30 cellular contexts compared by ENCODE assay signal in genomic region chr4:152064753-152065152, GRCh38.
DNase-seq lines count a peak whose midpoint lies in the region; ATAC-seq, FAIRE-seq and TF ChIP-seq lines count a peak whose summit lies in the region.
"Had no signal": no experiment of that assay in that cellular context is flagged by ENCODE, and none has a peak within 500 bp of the region (broad histone marks: within the 10 kb centered on the region; RNA-seq: fewer than 3 reads in every experiment).

No MANE protein-coding gene starts in this region.

- POLR2A ChIA-PET in K562 (lab: Yijun Ruan, JAX) = no interaction called here

- in situ Hi-C loops in K562 (cut with MboI) = no loop called here

- H3K36me3 ChIP-seq in K562 (ENCODE audit: control insufficient read depth, insufficient read depth, low read length) = no peaks in the 10 kb centered on the region
- H3K36me3 ChIP-seq in ovary = no peaks in the 10 kb centered on the region
- H3K36me3 ChIP-seq: ascending aorta, pancreas, right lobe of liver, upper lobe of left lung had no signal

- no peak for TF ChIP-seq RAD21 in K562 (CRISPR knock-in tag; conservative IDR thresholded peaks at IDR 0.05 in 1 of 2, IDR thresholded peaks at IDR 0.05 in 1 of 2)

- H3K9me3 ChIP-seq in K562 (replicated peaks; ENCODE audit: control insufficient read depth, insufficient read depth, low read depth, low read length) = no peaks in the 10 kb centered on the region
- no peaks in the 10 kb centered on the region for H3K9me3 ChIP-seq in ovary
- H3K9me3 ChIP-seq: ascending aorta, pancreas, right lobe of liver, upper lobe of left lung had no signal

- H3K9me3 Mint-ChIP-seq in type B pancreatic cell = no peaks in the 10 kb centered on the region
- H3K9me3 Mint-ChIP-seq: CD8-positive, alpha-beta T cell had no signal

- no peaks in the 10 kb centered on the region for H3K36me3 Mint-ChIP-seq in type B pancreatic cell
- H3K36me3 Mint-ChIP-seq: activated naive CD8-positive, alpha-beta T cell; CD8-positive, alpha-beta T cell; stimulated activated effector memory CD8-positive, alpha-beta T cell treated with anti-CD3 and anti-CD28 coated beads, Interleukin-12 subunit alpha, Interleukin-12 subunit beta, amount 100 ng/mL, for 72 hours had no signal

- peaks cover 15% of the 10 kb centered on the region for H3K4me1 Mint-ChIP-seq in type B pancreatic cell (ENCODE audit: unreplicated experiment)

- DNase-seq in NCI-H82 treated with DMSO at 0.1 percent for 48 hours (lab: John Stamatoyannopoulos, UW; ENCODE audit: unreplicated experiment) (peak; percentile 32), NCI-H82 (lab: John Stamatoyannopoulos, UW) (no peak), K562 (ENCODE audit: extremely low read depth in 1 of 4, low spot score in 3 of 4) (no peak), kidney glomerular epithelial cell (lab: John Stamatoyannopoulos, UW) (peak; percentile 84), type B pancreatic cell (ENCODE audit: extremely low spot score, unreplicated experiment) (no peak), ovary (no peak), NCI-H1694 treated with DMSO at 0.1 percent for 48 hours (lab: John Stamatoyannopoulos, UW) (no peak)
- DNase-seq: activated CD4-positive, alpha-beta T cell treated with anti-CD3 and anti-CD28 coated beads for 1 hour; activated CD8-positive, alpha-beta T cell treated with anti-CD3 and anti-CD28 coated beads, Interleukin-2, amount 10 ng/mL, durations not matched to agents 7 days and 5 days; CD8-positive, alpha-beta T cell; DMS53; effector CD4-positive, alpha-beta T cell; NCI-H1048; NCI-H187 treated with DMSO at 0.1 percent for 48 hours; pancreas; right lobe of liver; RPMI8226; stimulated activated CD4-positive, alpha-beta T cell treated with anti-CD3 and anti-CD28 coated beads, Interleukin-4, amount 100 ng/mL, for 24 hours; upper lobe of left lung had no signal

- H3K4me1 ChIP-seq in K562 (replicated peaks in 1 of 2; ENCODE audit: control insufficient read depth in 2 of 2, insufficient read depth in 2 of 2, low read length in 2 of 2) (no peaks in the 10 kb centered on the region), ovary (ENCODE audit: insufficient read depth) (no peaks in the 10 kb centered on the region)
- H3K4me1 ChIP-seq: ascending aorta, pancreas, right lobe of liver, upper lobe of left lung had no signal

- H3K4me3 Mint-ChIP-seq in type B pancreatic cell = no peak overlapping the region
- H3K4me3 Mint-ChIP-seq: activated CD8-positive, alpha-beta T cell treated with anti-CD3 and anti-CD28 coated beads, Interleukin-2, amount 10 ng/mL, durations not matched to agents 7 days and 5 days; activated naive CD8-positive, alpha-beta T cell; CD8-positive, alpha-beta T cell; stimulated activated effector memory CD8-positive, alpha-beta T cell treated with anti-CD3 and anti-CD28 coated beads, Interleukin-12 subunit alpha, Interleukin-12 subunit beta, amount 100 ng/mL, for 72 hours; T-helper 1 cell treated with Interleukin-12 subunit alpha and Interleukin-12 subunit beta and Interleukin-4 antibody, amounts not matched to agents 30 μg/mL and 1 μg/mL, for 36 hours had no signal

- FAIRE-seq in K562 (lab: Jason Lieb, UNC) = no peak
- FAIRE-seq: G401.6, HepG2, pancreas had no signal

- TF ChIP-seq EP300 in K562 (IDR thresholded peaks at IDR 0.05; ENCODE audit: low read length) (no peak), ovary (IDR thresholded peaks at IDR 0.05) (no peak)

- H3K27ac Mint-ChIP-seq in type B pancreatic cell = peak overlapping the region; percentile 9
- H3K27ac Mint-ChIP-seq: activated CD8-positive, alpha-beta T cell treated with anti-CD3 and anti-CD28 coated beads, Interleukin-2, amount 10 ng/mL, durations not matched to agents 7 days and 5 days; activated naive CD8-positive, alpha-beta T cell; CD8-positive, alpha-beta T cell; stimulated activated effector memory CD8-positive, alpha-beta T cell treated with anti-CD3 and anti-CD28 coated beads, Interleukin-12 subunit alpha, Interleukin-12 subunit beta, amount 100 ng/mL, for 72 hours; T-helper 1 cell treated with Interleukin-12 subunit alpha and Interleukin-12 subunit beta and Interleukin-4 antibody, amounts not matched to agents 30 μg/mL and 1 μg/mL, for 36 hours had no signal

- intact Hi-C loops in K562 (cut with micrococcal nuclease) (no loop called here), ovary (cut with DNase I) (no loop called here)

- H3K9ac ChIP-seq in K562 (ENCODE audit: insufficient read depth in 1 of 2, low read depth in 2 of 2, low read length in 2 of 2) = no peak overlapping the region

- no peaks in the 10 kb centered on the region for H3K79me2 ChIP-seq in K562 (ENCODE audit: control insufficient read depth, insufficient read depth, low read length)

- ATAC-seq in K562 = no peak
- no peak for ATAC-seq in HG03196 (IDR thresholded peaks at IDR 0.05; ENCODE audit: unreplicated experiment)
- ATAC-seq: activated CD8-positive, alpha-beta T cell treated with anti-CD3 and anti-CD28 coated beads, Interleukin-2, amount 10 ng/mL, durations not matched to agents 7 days and 5 days; CD8-positive, alpha-beta T cell; HepG2; right lobe of liver had no signal

- no TSS peak for BruUV-seq in K562 (replicated peaks; lab: Mats Ljungman, UMichigan)

- no peak overlapping the region for H3K4me2 ChIP-seq in K562 (ENCODE audit: insufficient read depth, low read length)

- H3K27ac ChIP-seq in K562 (ENCODE audit: extremely low read depth, low read depth, low read length) = no peak overlapping the region
- H3K27ac ChIP-seq in ovary = no peak overlapping the region
- H3K27ac ChIP-seq: 22Rv1, ascending aorta, epithelial cell of prostate, pancreas, right lobe of liver, SK-N-MC, upper lobe of left lung had no signal

- H3K4me3 ChIP-seq in K562 (no peak overlapping the region), ovary (no peak overlapping the region)
- H3K4me3 ChIP-seq: ascending aorta, lung, pancreas, right lobe of liver, SK-N-MC, upper lobe of left lung had no signal

- 0% methylated on average over 1 of the region's 1 CpG for WGBS in K562 (ENCODE audit: insufficient coverage, low coverage, missing lambda C conversion rate)
- 36 to 66% (median 38%) methylated on average over 1 of the region's 1 CpG for WGBS in ovary, 3 donors

- TF ChIP-seq POLR2A in K562 (conservative IDR thresholded peaks at IDR 0.05) (no peak), ovary (IDR thresholded peaks at IDR 0.05) (no peak)

- peaks cover 7% of the 10 kb centered on the region for H3K27me3 Mint-ChIP-seq in type B pancreatic cell
- H3K27me3 Mint-ChIP-seq: activated naive CD8-positive, alpha-beta T cell had no signal

- peaks cover 0 to 4% of the 10 kb centered on the region in 2 experiments; a peak in 2 of 5 replicates for H3K27me3 ChIP-seq in K562 (ENCODE audit: control insufficient read depth in 2 of 2, insufficient read depth in 2 of 2, low read length in 2 of 2)
- H3K27me3 ChIP-seq in ovary = no peaks in the 10 kb centered on the region
- H3K27me3 ChIP-seq: ascending aorta, pancreas, right lobe of liver, upper lobe of left lung had no signal

- CTCF ChIA-PET in K562 (lab: Yijun Ruan, JAX; ENCODE audit: low intra/inter-chr PET ratio) = no interaction called here

- H2AFZ ChIP-seq in K562 (ENCODE audit: low read depth, low read length) = no peak overlapping the region

- no peaks in the 10 kb centered on the region for H3K9me1 ChIP-seq in K562 (ENCODE audit: control insufficient read depth, insufficient read depth, low read length)

- TF ChIP-seq CTCF in K562 (IDR thresholded peaks at IDR 0.05 in 2 of 3, conservative IDR thresholded peaks at IDR 0.05 in 1 of 3; ENCODE audit: insufficient read depth in 2 of 3, low read depth in 1 of 3, low read length in 3 of 3) = no peak
- TF ChIP-seq CTCF in type B pancreatic cell (conservative IDR thresholded peaks at IDR 0.05) = no peak
- no peak for TF ChIP-seq CTCF in ovary (IDR thresholded peaks at IDR 0.05)

- no peaks in the 10 kb centered on the region for H4K20me1 ChIP-seq in K562 (replicated peaks; ENCODE audit: control insufficient read depth, insufficient read depth, low read length)

TF ChIP-seq in K562, 482 proteins besides CTCF, POLR2A, EP300 and RAD21:
- TF ChIP-seq HNRNPUL1 (IDR thresholded peaks at IDR 0.05; ENCODE audit: low read length) = no peak
- no peak for TF ChIP-seq PBX2 (CRISPR knock-in tag; IDR thresholded peaks at IDR 0.05; ENCODE audit: low read depth)
- TF ChIP-seq PBX2 (tag; conservative IDR thresholded peaks at IDR 0.05; ENCODE audit: low read depth) = peak; percentile 62
- peak; percentile 45 for TF ChIP-seq MEIS2 (IDR thresholded peaks at IDR 0.05; ENCODE audit: partially characterized antibody)

Comparison
In these comparisons a context has a peak if more than half of its experiments do, and no peak if none do; other contexts are left out.
1. DNase-seq: peak in NCI-H82 treated with DMSO at 0.1 percent for 48 hours (single experiment) and kidney glomerular epithelial cell (single experiment); none in NCI-H82 (single experiment), K562 (0 of 4), type B pancreatic cell (single experiment), ovary (0 of 5) and NCI-H1694 treated with DMSO at 0.1 percent for 48 hours (single experiment).